In the genomic region with DNA sequence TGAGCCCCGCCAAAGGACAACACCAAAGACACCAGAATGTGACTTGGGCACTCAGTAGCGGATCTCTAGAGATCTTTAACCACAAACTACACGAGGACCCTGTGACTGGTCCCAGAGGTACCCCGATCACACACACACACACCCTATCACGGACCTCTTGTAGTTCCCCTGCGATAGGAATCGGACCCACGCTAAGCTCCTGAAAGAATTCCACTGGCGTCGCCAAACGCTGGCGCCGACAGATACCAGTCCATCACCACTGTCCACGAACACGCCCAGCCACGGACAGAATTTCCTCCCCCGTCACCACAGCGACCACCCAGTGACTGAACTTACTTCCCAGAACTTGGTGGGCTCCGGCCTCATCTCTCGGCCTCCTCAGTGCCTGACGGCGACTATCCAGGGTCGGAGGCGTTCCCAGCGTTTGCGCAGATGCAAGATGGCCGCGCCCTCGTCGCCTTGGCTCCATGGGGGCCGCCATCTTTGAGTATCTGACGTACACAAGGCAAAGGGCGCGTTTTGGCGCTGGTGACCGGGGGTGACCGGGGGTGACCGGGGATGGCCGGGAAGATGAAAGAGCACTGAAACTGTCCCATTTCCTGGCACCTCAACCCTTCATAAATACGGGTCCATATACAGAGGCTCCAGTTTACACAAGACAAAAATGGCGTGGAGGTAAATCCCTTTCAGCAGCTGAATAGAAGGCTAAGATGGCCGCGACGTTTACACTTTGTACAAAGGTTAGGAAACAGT, we compare ENCODE assay signal across 8 cellular contexts. TPM values are rescaled to one million over a fixed set of nuclear protein-coding genes. Genes with fewer than 3 reads are reported as not detected.
A peak's percentile ranks its signal among the peaks of the same experiment; 100 is the strongest.
DNase-seq lines count a peak whose midpoint lies in the region; ATAC-seq and TF ChIP-seq lines count a peak whose summit lies in the region.

A gene (minus strand): TSS at position 407 of the 753 bp plus-strand sequence. CDS start 4,500 bp downstream, outside the sequence.

- peaks cover 59% of the 10 kb centered on the region for H3K9me3 Mint-ChIP-seq in activated CD4-positive, alpha-beta memory T cell treated with anti-CD3 and anti-CD28 coated beads for 36 hours

- H3K4me3 Mint-ChIP-seq in activated CD4-positive, alpha-beta memory T cell treated with anti-CD3 and anti-CD28 coated beads for 36 hours = peak within 1 kb of the TSS; percentile 94

- ATAC-seq in GM18868 (IDR thresholded peaks at IDR 0.05; ENCODE audit: unreplicated experiment) = peak; percentile 80
- peak; percentile 74 for ATAC-seq in HG03175 (IDR thresholded peaks at IDR 0.05; ENCODE audit: unreplicated experiment)

- H3K9ac ChIP-seq in liver (ENCODE audit: low read depth in 1 of 2, low read length in 2 of 2) = peak within 1 kb of the TSS; percentile 82 to 85

- POLR2A ChIA-PET in AG04449 (lab: Yijun Ruan, JAX) = interaction anchor here (1.5 kb wide), 1 partner anchor 20 kb away, joined by 8 read pairs; a partner anchor contains a TSS
- POLR2A ChIA-PET in activated CD4-positive, alpha-beta memory T cell treated with anti-CD3 and anti-CD28 coated beads for 36 hours (lab: Charles Lee) = interaction anchor here (0.7 to 1.3 kb wide), 3 partner anchors 20 to 132 kb away, joined by 3 read pairs; a partner anchor contains a TSS

- H3K36me3 Mint-ChIP-seq in activated CD4-positive, alpha-beta memory T cell treated with anti-CD3 and anti-CD28 coated beads for 36 hours = peaks cover 54% of the 10 kb centered on the region

- no peaks in the 10 kb centered on the region for H3K27me3 ChIP-seq in liver (ENCODE audit: control insufficient read depth in 4 of 4, insufficient read depth in 4 of 4, low read length in 3 of 4)

- H3K36me3 ChIP-seq in liver (ENCODE audit: control insufficient read depth in 4 of 4, insufficient read depth in 3 of 4, low read depth in 1 of 4, low read length in 3 of 4) = peaks cover 2 to 17% (median 13%) of the 10 kb centered on the region in 4 donors

- peaks cover 18 to 43% (median 22%) of the 10 kb centered on the region in 4 donors for H3K9me3 ChIP-seq in liver (ENCODE audit: control insufficient read depth in 4 of 4, low read length in 3 of 4)

- H3K4me1 ChIP-seq in liver (ENCODE audit: control insufficient read depth in 4 of 4, insufficient read depth in 4 of 4, low read length in 3 of 4) = peaks cover 0 to 13% (median 5%) of the 10 kb centered on the region in 4 donors

- H3K4me3 ChIP-seq in AG04449 (ENCODE audit: low read depth, low read length) = peak within 1 kb of the TSS; percentile 96
- H3K4me3 ChIP-seq in liver (ENCODE audit: low read depth in 1 of 3, low read length in 3 of 3) = peak within 1 kb of the TSS; percentile 77 to 98 (median 83)

- H3K4me1 Mint-ChIP-seq in activated CD4-positive, alpha-beta memory T cell treated with anti-CD3 and anti-CD28 coated beads for 36 hours (ENCODE audit: low read depth) = peaks cover 16% of the 10 kb centered on the region

- intact Hi-C loops in activated CD4-positive, alpha-beta memory T cell treated with anti-CD3 and anti-CD28 coated beads for 36 hours (cut with micrococcal nuclease) = loop anchor here (1.0 kb wide), 4 partner anchors 20 to 103 kb away; a partner anchor contains a TSS

- DNase-seq in AG04449 (ENCODE audit: low read depth, low spot score) = no peak
- DNase-seq in NCI-H524 treated with DMSO at 0.1 percent for 48 hours (lab: John Stamatoyannopoulos, UW) = peak; percentile 46
- peak; percentile 91 for DNase-seq in activated CD4-positive, alpha-beta memory T cell treated with anti-CD3 and anti-CD28 coated beads for 36 hours
- DNase-seq in dermis microvascular lymphatic vessel endothelial cell (ENCODE audit: low read depth in 2 of 2) = peak; percentile 68 to 89
- peak; percentile 83 to 88 for DNase-seq in stimulated activated CD4-positive, alpha-beta T cell treated with anti-CD3 and anti-CD28 coated beads, Interleukin-2, amount 100 ng/mL, for 48 hours

- peak within 1 kb of the TSS; percentile 94 for H3K27ac Mint-ChIP-seq in activated CD4-positive, alpha-beta memory T cell treated with anti-CD3 and anti-CD28 coated beads for 36 hours

- H3K27ac ChIP-seq in liver (ENCODE audit: low read depth in 1 of 2, low read length in 2 of 2) = peak within 1 kb of the TSS; percentile 76 to 81

- H3K27me3 Mint-ChIP-seq in activated CD4-positive, alpha-beta memory T cell treated with anti-CD3 and anti-CD28 coated beads for 36 hours = no peaks in the 10 kb centered on the region

- TF ChIP-seq RAD21 in liver (IDR thresholded peaks at IDR 0.05) = peak in 1 of 2 donors; percentile 27

- CTCF ChIA-PET in AG04449 (lab: Yijun Ruan, JAX) = interaction anchor here (1.0 kb wide), 1 partner anchor 13 kb away, joined by 3 read pairs; no protein-coding TSS in a partner anchor
- CTCF ChIA-PET in activated CD4-positive, alpha-beta memory T cell treated with anti-CD3 and anti-CD28 coated beads for 36 hours (lab: Charles Lee) = no interaction called here

- TF ChIP-seq CTCF in AG04449 (IDR thresholded peaks at IDR 0.05; ENCODE audit: insufficient read depth, low read length, missing control alignments) = no peak
- TF ChIP-seq CTCF in liver (IDR thresholded peaks at IDR 0.05; ENCODE audit: low read depth, low read length, missing input control) = no peak

- under 1% methylated on average over 44 of the region's 44 CpGs for WGBS in liver

TF ChIP-seq in liver, 16 proteins besides CTCF, POLR2A, EP300 and RAD21:
- TF ChIP-seq, protein P1, sequence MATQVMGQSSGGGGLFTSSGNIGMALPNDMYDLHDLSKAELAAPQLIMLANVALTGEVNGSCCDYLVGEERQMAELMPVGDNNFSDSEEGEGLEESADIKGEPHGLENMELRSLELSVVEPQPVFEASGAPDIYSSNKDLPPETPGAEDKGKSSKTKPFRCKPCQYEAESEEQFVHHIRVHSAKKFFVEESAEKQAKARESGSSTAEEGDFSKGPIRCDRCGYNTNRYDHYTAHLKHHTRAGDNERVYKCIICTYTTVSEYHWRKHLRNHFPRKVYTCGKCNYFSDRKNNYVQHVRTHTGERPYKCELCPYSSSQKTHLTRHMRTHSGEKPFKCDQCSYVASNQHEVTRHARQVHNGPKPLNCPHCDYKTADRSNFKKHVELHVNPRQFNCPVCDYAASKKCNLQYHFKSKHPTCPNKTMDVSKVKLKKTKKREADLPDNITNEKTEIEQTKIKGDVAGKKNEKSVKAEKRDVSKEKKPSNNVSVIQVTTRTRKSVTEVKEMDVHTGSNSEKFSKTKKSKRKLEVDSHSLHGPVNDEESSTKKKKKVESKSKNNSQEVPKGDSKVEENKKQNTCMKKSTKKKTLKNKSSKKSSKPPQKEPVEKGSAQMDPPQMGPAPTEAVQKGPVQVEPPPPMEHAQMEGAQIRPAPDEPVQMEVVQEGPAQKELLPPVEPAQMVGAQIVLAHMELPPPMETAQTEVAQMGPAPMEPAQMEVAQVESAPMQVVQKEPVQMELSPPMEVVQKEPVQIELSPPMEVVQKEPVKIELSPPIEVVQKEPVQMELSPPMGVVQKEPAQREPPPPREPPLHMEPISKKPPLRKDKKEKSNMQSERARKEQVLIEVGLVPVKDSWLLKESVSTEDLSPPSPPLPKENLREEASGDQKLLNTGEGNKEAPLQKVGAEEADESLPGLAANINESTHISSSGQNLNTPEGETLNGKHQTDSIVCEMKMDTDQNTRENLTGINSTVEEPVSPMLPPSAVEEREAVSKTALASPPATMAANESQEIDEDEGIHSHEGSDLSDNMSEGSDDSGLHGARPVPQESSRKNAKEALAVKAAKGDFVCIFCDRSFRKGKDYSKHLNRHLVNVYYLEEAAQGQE (IDR thresholded peaks at IDR 0.05) = no peak
- TF ChIP-seq YY1 (IDR thresholded peaks at IDR 0.05) (peak; percentile 100), TAF1 (conservative IDR thresholded peaks at IDR 0.05) (no peak), HNF4G (IDR thresholded peaks at IDR 0.05) (no peak), RXRA (IDR thresholded peaks at IDR 0.05) (peak; percentile 59 to 67), NR2F2 (IDR thresholded peaks at IDR 0.05) (no peak), SP1 (IDR thresholded peaks at IDR 0.05) (peak; percentile 39), FOXA1 (IDR thresholded peaks at IDR 0.05) (no peak), HNF4A (conservative IDR thresholded peaks at IDR 0.05) (peak; percentile 34 to 38), JUND (IDR thresholded peaks at IDR 0.05) (no peak), GABPA (IDR thresholded peaks at IDR 0.05 in 1 of 2, conservative IDR thresholded peaks at IDR 0.05 in 1 of 2) (peak in 1 of 2 donors; percentile 47), FOXA2 (IDR thresholded peaks at IDR 0.05) (no peak), EGR1 (IDR thresholded peaks at IDR 0.05; ENCODE audit: low read depth in 2 of 2) (no peak)
- TF ChIP-seq, protein P2, sequence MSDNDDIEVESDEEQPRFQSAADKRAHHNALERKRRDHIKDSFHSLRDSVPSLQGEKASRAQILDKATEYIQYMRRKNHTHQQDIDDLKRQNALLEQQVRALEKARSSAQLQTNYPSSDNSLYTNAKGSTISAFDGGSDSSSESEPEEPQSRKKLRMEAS (IDR thresholded peaks at IDR 0.05) = no peak
- TF ChIP-seq, protein P3, sequence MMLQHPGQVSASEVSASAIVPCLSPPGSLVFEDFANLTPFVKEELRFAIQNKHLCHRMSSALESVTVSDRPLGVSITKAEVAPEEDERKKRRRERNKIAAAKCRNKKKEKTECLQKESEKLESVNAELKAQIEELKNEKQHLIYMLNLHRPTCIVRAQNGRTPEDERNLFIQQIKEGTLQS (IDR thresholded peaks at IDR 0.05) = no peak
- TF ChIP-seq, protein P4, sequence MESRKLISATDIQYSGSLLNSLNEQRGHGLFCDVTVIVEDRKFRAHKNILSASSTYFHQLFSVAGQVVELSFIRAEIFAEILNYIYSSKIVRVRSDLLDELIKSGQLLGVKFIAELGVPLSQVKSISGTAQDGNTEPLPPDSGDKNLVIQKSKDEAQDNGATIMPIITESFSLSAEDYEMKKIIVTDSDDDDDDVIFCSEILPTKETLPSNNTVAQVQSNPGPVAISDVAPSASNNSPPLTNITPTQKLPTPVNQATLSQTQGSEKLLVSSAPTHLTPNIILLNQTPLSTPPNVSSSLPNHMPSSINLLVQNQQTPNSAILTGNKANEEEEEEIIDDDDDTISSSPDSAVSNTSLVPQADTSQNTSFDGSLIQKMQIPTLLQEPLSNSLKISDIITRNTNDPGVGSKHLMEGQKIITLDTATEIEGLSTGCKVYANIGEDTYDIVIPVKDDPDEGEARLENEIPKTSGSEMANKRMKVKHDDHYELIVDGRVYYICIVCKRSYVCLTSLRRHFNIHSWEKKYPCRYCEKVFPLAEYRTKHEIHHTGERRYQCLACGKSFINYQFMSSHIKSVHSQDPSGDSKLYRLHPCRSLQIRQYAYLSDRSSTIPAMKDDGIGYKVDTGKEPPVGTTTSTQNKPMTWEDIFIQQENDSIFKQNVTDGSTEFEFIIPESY (IDR thresholded peaks at IDR 0.05) = no peak

RNA-seq across cellular contexts. Expression of the gene that starts here (rescaled TPM):
- 1 to 10 TPM; 7.5 to 7.8 TPM for total RNA-seq in activated CD4-positive, alpha-beta memory T cell treated with anti-CD3 and anti-CD28 coated beads for 36 hours
- total RNA-seq in dermis microvascular lymphatic vessel endothelial cell (5.4 and 9.5 TPM in 2 replicates), liver (1 to 10 TPM; 3.6 to 6.2 TPM)
- polyA plus RNA-seq in liver = 1 to 10 TPM; 1.7 to 2.1 TPM
